8 cellular contexts compared by ENCODE assay signal in the genomic region with DNA sequence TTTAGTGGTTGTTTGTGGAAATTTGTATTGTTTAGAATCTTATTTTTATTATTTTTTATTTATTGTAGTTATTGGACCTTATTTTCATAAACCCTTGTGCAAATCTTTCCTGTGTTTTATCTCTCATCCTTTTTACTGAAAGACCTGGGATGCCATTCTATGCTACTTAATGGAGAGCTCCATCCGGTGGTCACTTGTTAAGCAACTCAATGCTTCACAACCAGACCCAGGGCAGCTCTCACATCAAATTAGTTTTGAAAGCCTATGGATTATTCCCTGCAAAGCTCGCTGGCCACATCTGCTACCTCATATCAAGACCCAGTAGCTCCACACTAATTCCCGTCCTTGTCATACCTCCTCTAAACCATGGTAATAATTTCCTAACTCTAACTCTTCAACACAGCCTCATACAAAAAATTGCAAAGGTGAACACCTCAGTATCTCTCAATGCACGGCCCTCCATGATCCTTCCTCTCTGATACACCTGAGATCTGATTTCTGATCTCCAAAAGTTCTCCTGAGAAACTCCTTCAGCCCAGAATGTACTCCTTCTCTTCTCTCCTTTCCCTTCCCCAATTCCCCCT.
DNase-seq lines count a peak whose midpoint lies in the region; TF ChIP-seq lines count a peak whose summit lies in the region.

No MANE protein-coding gene starts in this region.

- H3K36me3 ChIP-seq in WERI-Rb-1: no peaks in the 10 kb centered on the region
- no peaks in the 10 kb centered on the region for H3K36me3 ChIP-seq in CD4-positive, alpha-beta memory T cell (ENCODE audit: insufficient read depth, low read length)

- POLR2A ChIA-PET in GM10248 (lab: Yijun Ruan, JAX): no interaction called here
- POLR2A ChIA-PET in CD4-positive, alpha-beta memory T cell (lab: Charles Lee; ENCODE audit: partially characterized antibody): no interaction called here

- no peak for DNase-seq in GM10248 (ENCODE audit: extremely low spot score)
- peak; percentile 6 for DNase-seq in NCI-H2081 treated with DMSO at 0.1 percent for 48 hours (lab: John Stamatoyannopoulos, UW)
- peak; percentile 74 for DNase-seq in WERI-Rb-1
- DNase-seq in NCI-H128 (lab: John Stamatoyannopoulos, UW; ENCODE audit: unreplicated experiment): no peak
- no peak for DNase-seq in activated CD4-positive, alpha-beta T cell treated with anti-CD3 and anti-CD28 coated beads, Interleukin-2, amount 10 ng/mL, durations not matched to agents 24 days and 14 days
- no peak for DNase-seq in NOMO-1 (lab: John Stamatoyannopoulos, UW; ENCODE audit: unreplicated experiment in 2 of 2)
- no peak for DNase-seq in CD4-positive, alpha-beta memory T cell

- TF ChIP-seq CTCF in GM10248 (IDR thresholded peaks at IDR 0.05; ENCODE audit: control extremely low read depth, extremely low read depth, low read depth, missing control alignments) (peak; percentile 60), WERI-Rb-1 (IDR thresholded peaks at IDR 0.05; ENCODE audit: low read depth, low read length) (no peak; the same call in 1 of the 2 replicates), nephron (IDR thresholded peaks at IDR 0.05; ENCODE audit: unreplicated experiment in 3 of 3) (peak; percentile 47 to 61 (median 57))

- no peaks in the 10 kb centered on the region for H3K27me3 ChIP-seq in WERI-Rb-1 (ENCODE audit: insufficient read depth, low read depth, severe bottlenecking)
- H3K27me3 ChIP-seq in CD4-positive, alpha-beta memory T cell (ENCODE audit: insufficient read depth, low read length): no peaks in the 10 kb centered on the region

- peaks cover 20% of the 10 kb centered on the region for H3K4me1 Mint-ChIP-seq in nephron
- no peaks in the 10 kb centered on the region for H3K4me1 Mint-ChIP-seq in activated CD4-positive, alpha-beta T cell treated with anti-CD3 and anti-CD28 coated beads, Interleukin-2, amount 10 ng/mL, durations not matched to agents 24 days and 14 days
- no peaks in the 10 kb centered on the region for H3K4me1 Mint-ChIP-seq in CD4-positive, alpha-beta memory T cell

- no peak overlapping the region for H3K4me3 Mint-ChIP-seq in nephron
- H3K4me3 Mint-ChIP-seq in activated CD4-positive, alpha-beta T cell treated with anti-CD3 and anti-CD28 coated beads, Interleukin-2, amount 10 ng/mL, durations not matched to agents 24 days and 14 days: no peak overlapping the region
- no peak overlapping the region for H3K4me3 Mint-ChIP-seq in CD4-positive, alpha-beta memory T cell

- H3K27ac Mint-ChIP-seq in nephron: no peak overlapping the region
- no peak overlapping the region for H3K27ac Mint-ChIP-seq in activated CD4-positive, alpha-beta T cell treated with anti-CD3 and anti-CD28 coated beads, Interleukin-2, amount 10 ng/mL, durations not matched to agents 24 days and 14 days
- H3K27ac Mint-ChIP-seq in CD4-positive, alpha-beta memory T cell: no peak overlapping the region

- H3K4me3 ChIP-seq in WERI-Rb-1 (ENCODE audit: low read depth, low read length): no peak overlapping the region
- no peak overlapping the region for H3K4me3 ChIP-seq in CD4-positive, alpha-beta memory T cell (ENCODE audit: low read length in 2 of 2)

- no peaks in the 10 kb centered on the region for H3K36me3 Mint-ChIP-seq in nephron (ENCODE audit: low read depth)
- no peaks in the 10 kb centered on the region for H3K36me3 Mint-ChIP-seq in activated CD4-positive, alpha-beta T cell treated with anti-CD3 and anti-CD28 coated beads, Interleukin-2, amount 10 ng/mL, durations not matched to agents 24 days and 14 days (ENCODE audit: low read depth)
- no peaks in the 10 kb centered on the region for H3K36me3 Mint-ChIP-seq in CD4-positive, alpha-beta memory T cell

- intact Hi-C loops in activated CD4-positive, alpha-beta T cell treated with anti-CD3 and anti-CD28 coated beads, Interleukin-2, amount 10 ng/mL, durations not matched to agents 24 days and 14 days (cut with micrococcal nuclease): no loop called here
- intact Hi-C loops in CD4-positive, alpha-beta memory T cell (cut with micrococcal nuclease): no loop called here

- H3K27me3 Mint-ChIP-seq in nephron (ENCODE audit: low read depth): peaks cover 8% of the 10 kb centered on the region
- no peaks in the 10 kb centered on the region for H3K27me3 Mint-ChIP-seq in activated CD4-positive, alpha-beta T cell treated with anti-CD3 and anti-CD28 coated beads, Interleukin-2, amount 10 ng/mL, durations not matched to agents 24 days and 14 days
- H3K27me3 Mint-ChIP-seq in CD4-positive, alpha-beta memory T cell: no peaks in the 10 kb centered on the region

- no peaks in the 10 kb centered on the region for H3K9me3 ChIP-seq in WERI-Rb-1 (ENCODE audit: severe bottlenecking)
- H3K9me3 ChIP-seq in CD4-positive, alpha-beta memory T cell (ENCODE audit: control insufficient read depth in 1 of 2, low read length in 2 of 2): no peaks in the 10 kb centered on the region

- H3K9me3 Mint-ChIP-seq in nephron: no peaks in the 10 kb centered on the region
- no peaks in the 10 kb centered on the region for H3K9me3 Mint-ChIP-seq in activated CD4-positive, alpha-beta T cell treated with anti-CD3 and anti-CD28 coated beads, Interleukin-2, amount 10 ng/mL, durations not matched to agents 24 days and 14 days
- peaks cover 0 to 6% (median 2%) of the 10 kb centered on the region in 8 donors for H3K9me3 Mint-ChIP-seq in CD4-positive, alpha-beta memory T cell

- CTCF ChIA-PET in GM10248 (lab: Yijun Ruan, JAX): interaction anchor here (0.9 to 2.8 kb wide), 6 partner anchors 10 to 78 kb away, joined by 3 to 15 read pairs (median 4); no protein-coding TSS in a partner anchor
- CTCF ChIA-PET in CD4-positive, alpha-beta memory T cell (lab: Charles Lee; ENCODE audit: partially characterized antibody): no interaction called here

- peak overlapping the region; percentile 11; the same call in 1 of the 2 replicates for H3K27ac ChIP-seq in WERI-Rb-1
- H3K27ac ChIP-seq in CD4-positive, alpha-beta memory T cell (ENCODE audit: low read depth, low read length): no peak overlapping the region

- no peaks in the 10 kb centered on the region for H3K4me1 ChIP-seq in CD4-positive, alpha-beta memory T cell (ENCODE audit: insufficient read depth, low read length)

Comparison
In these comparisons a context has a peak if more than half of its experiments do, and no peak if none do; other contexts are left out.
1. DNase-seq: peak in NCI-H2081 treated with DMSO at 0.1 percent for 48 hours (single experiment) and WERI-Rb-1 (single experiment); none in GM10248 (single experiment), NCI-H128 (single experiment), activated CD4-positive, alpha-beta T cell treated with anti-CD3 and anti-CD28 coated beads, Interleukin-2, amount 10 ng/mL, durations not matched to agents 24 days and 14 days (single experiment), NOMO-1 (0 of 2) and CD4-positive, alpha-beta memory T cell (0 of 5).